In the genomic region with DNA sequence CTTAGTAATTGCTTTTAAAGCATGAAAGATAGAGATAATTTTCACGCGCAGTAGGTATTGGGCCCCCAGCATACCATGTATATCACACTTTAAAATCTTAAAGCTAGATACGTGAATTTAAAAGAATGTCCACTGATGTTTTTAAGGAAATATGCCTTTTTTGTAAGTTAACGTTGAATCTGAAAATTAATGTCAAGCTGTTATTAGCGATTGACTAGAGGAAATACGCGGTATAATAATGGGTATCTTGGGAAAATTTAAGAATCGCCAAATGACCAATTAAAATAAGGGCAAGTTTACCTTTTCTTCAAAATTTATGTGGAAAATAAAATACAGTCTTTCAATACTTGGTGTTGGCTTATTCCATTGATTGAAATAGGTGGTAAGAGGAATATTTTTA, we compare ENCODE assay signal across 9 cellular contexts. TPM values are rescaled to one million over a fixed set of nuclear protein-coding genes. Genes with fewer than 3 reads are reported as not detected.
DNase-seq lines count a peak whose midpoint lies in the region; ATAC-seq and TF ChIP-seq lines count a peak whose summit lies in the region.
"Had no signal": no experiment of that assay in that cellular context is flagged by ENCODE, and none has a peak within 500 bp of the region (broad histone marks: within the 10 kb centered on the region; RNA-seq: fewer than 3 reads in every experiment).

No MANE protein-coding gene starts in this region.

- POLR2A ChIA-PET in activated CD8-positive, alpha-beta T cell treated with anti-CD3 and anti-CD28 coated beads, Interleukin-2, amount 10 ng/mL, durations not matched to agents 7 days and 5 days (lab: Charles Lee) = interaction anchor here (1.0 to 8.8 kb wide), 3 partner anchors 18 to 77 kb away, joined by 4 to 594 read pairs (median 36); partner anchors contain the start of gene CHD2

- no peak for ATAC-seq in activated CD8-positive, alpha-beta T cell treated with anti-CD3 and anti-CD28 coated beads, Interleukin-2, amount 10 ng/mL, durations not matched to agents 7 days and 5 days
- ATAC-seq in HG03135 (IDR thresholded peaks at IDR 0.05; ENCODE audit: unreplicated experiment) = no peak
- no peak for ATAC-seq in GM19395 (IDR thresholded peaks at IDR 0.05; ENCODE audit: unreplicated experiment)

- peaks cover 7 to 27% (median 26%) of the 10 kb centered on the region in 3 donors for H3K36me3 ChIP-seq in skeletal muscle tissue (ENCODE audit: control insufficient read depth in 3 of 3, insufficient read depth in 3 of 3, low read length in 3 of 3)

- H3K4me3 Mint-ChIP-seq in HFFc6 = peak overlapping the region; percentile 95
- H3K4me3 Mint-ChIP-seq in activated CD8-positive, alpha-beta T cell treated with anti-CD3 and anti-CD28 coated beads, Interleukin-2, amount 10 ng/mL, durations not matched to agents 7 days and 5 days = peak overlapping the region; percentile 99

- peak overlapping the region in 1 of 3 donors; percentile 10 for H3K9ac ChIP-seq in skeletal muscle tissue (ENCODE audit: low read depth in 1 of 3, low read length in 3 of 3)

- H3K36me3 Mint-ChIP-seq in HFFc6 (ENCODE audit: low read depth) = peaks cover 70% of the 10 kb centered on the region
- H3K36me3 Mint-ChIP-seq in activated CD8-positive, alpha-beta T cell treated with anti-CD3 and anti-CD28 coated beads, Interleukin-2, amount 10 ng/mL, durations not matched to agents 7 days and 5 days (ENCODE audit: low read depth) = peaks cover 83% of the 10 kb centered on the region

- H3K27me3 Mint-ChIP-seq in HFFc6 (ENCODE audit: insufficient read depth) = peaks cover 10% of the 10 kb centered on the region
- H3K27me3 Mint-ChIP-seq in activated CD8-positive, alpha-beta T cell treated with anti-CD3 and anti-CD28 coated beads, Interleukin-2, amount 10 ng/mL, durations not matched to agents 7 days and 5 days (ENCODE audit: low read depth) = no peaks in the 10 kb centered on the region

- H3K27me3 ChIP-seq in skeletal muscle tissue (ENCODE audit: control insufficient read depth in 3 of 3, insufficient read depth in 3 of 3, low read length in 3 of 3) = no peaks in the 10 kb centered on the region

- H3K4me3 ChIP-seq in fibroblast of the aortic adventitia (ENCODE audit: low read depth, low read length) (peak overlapping the region; percentile 1), skeletal muscle tissue (ENCODE audit: low read length in 3 of 3) (peak overlapping the region in 1 of 3 donors; percentile 52)

- H3K4me1 ChIP-seq in skeletal muscle tissue (ENCODE audit: control insufficient read depth in 3 of 3, insufficient read depth in 3 of 3, low read length in 3 of 3) = peaks cover 3 to 24% (median 12%) of the 10 kb centered on the region in 3 donors

- TF ChIP-seq CTCF in HFFc6 (IDR thresholded peaks at IDR 0.05) = no peak
- TF ChIP-seq CTCF in fibroblast of the aortic adventitia (IDR thresholded peaks at IDR 0.05; ENCODE audit: insufficient read depth, low read length) = no peak

- no peaks in the 10 kb centered on the region for H3K9me3 Mint-ChIP-seq in HFFc6
- no peaks in the 10 kb centered on the region for H3K9me3 Mint-ChIP-seq in activated CD8-positive, alpha-beta T cell treated with anti-CD3 and anti-CD28 coated beads, Interleukin-2, amount 10 ng/mL, durations not matched to agents 7 days and 5 days (ENCODE audit: insufficient read depth)

- H3K27ac Mint-ChIP-seq in HFFc6 = peak overlapping the region; percentile 46; the same call in 1 of the 2 replicates
- peak overlapping the region; percentile 78 for H3K27ac Mint-ChIP-seq in activated CD8-positive, alpha-beta T cell treated with anti-CD3 and anti-CD28 coated beads, Interleukin-2, amount 10 ng/mL, durations not matched to agents 7 days and 5 days

- no peaks in the 10 kb centered on the region for H3K9me3 ChIP-seq in skeletal muscle tissue (ENCODE audit: control insufficient read depth in 3 of 3, low read length in 3 of 3)

- peak overlapping the region; percentile 99 for H3K27ac ChIP-seq in skeletal muscle tissue (ENCODE audit: low read depth, low read length)

- peaks cover 45% of the 10 kb centered on the region for H3K4me1 Mint-ChIP-seq in HFFc6 (ENCODE audit: low read depth)
- H3K4me1 Mint-ChIP-seq in activated CD8-positive, alpha-beta T cell treated with anti-CD3 and anti-CD28 coated beads, Interleukin-2, amount 10 ng/mL, durations not matched to agents 7 days and 5 days (ENCODE audit: low read depth) = peaks cover 52% of the 10 kb centered on the region

- no peak for DNase-seq in HFFc6
- no peak for DNase-seq in activated CD8-positive, alpha-beta T cell treated with anti-CD3 and anti-CD28 coated beads, Interleukin-2, amount 10 ng/mL, durations not matched to agents 7 days and 5 days
- peak; percentile 16 for DNase-seq in fibroblast of the aortic adventitia (ENCODE audit: low read depth)
- no peak for DNase-seq in MV-4-11 (lab: John Stamatoyannopoulos, UW)
- DNase-seq: aorta, trophoblast cell had no signal

- CTCF ChIA-PET in activated CD8-positive, alpha-beta T cell treated with anti-CD3 and anti-CD28 coated beads, Interleukin-2, amount 10 ng/mL, durations not matched to agents 7 days and 5 days (lab: Charles Lee) = interaction anchor here (0.9 to 1.4 kb wide), 4 partner anchors 13 to 78 kb away, joined by 3 to 9 read pairs (median 6); partner anchors contain the start of gene CHD2

RNA-seq across cellular contexts. Expression of gene CHD2, which starts 13.3 kb away (rescaled TPM):
- 10 to 100 TPM; 47.5 to 65.3 (median 57.2) TPM for total RNA-seq in HFFc6 (2021; fragmentation: NEBNext Ultra II Directional; extraction: Animal tissue kit (Norgen Biotek cat#: 25700))
- 100 to 1,000 TPM; 137 to 144 TPM for total RNA-seq in activated CD8-positive, alpha-beta T cell treated with anti-CD3 and anti-CD28 coated beads, Interleukin-2, amount 10 ng/mL, durations not matched to agents 7 days and 5 days
- 83.7 and 253 TPM in 2 replicates for total RNA-seq in fibroblast of the aortic adventitia (ENCODE audit: low replicate concordance)
- total RNA-seq in skeletal muscle tissue = 105 TPM
